Comparison of ENCODE assay signal across 10 cellular contexts in the genomic region with DNA sequence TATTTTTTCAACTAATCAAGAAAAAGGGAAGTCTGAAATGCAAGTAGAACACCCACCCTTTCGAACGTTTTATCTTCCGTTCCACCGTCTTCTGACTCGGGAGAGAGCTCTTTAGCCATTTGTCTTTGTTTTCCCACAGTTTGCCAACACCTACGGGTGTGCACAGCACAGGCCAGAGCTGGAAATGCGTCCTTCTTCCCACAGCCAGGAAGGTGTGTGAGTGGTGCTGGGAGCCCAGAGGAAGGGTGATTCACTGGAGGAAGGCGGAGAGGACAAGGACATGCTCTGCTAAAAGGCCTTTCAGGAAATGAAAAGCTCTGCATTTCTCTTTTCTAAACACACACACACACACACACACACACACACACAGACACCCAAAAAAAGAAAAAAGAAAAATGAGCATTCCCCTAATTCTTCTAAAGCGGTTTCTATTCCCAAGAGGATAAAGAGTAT. TPM values are rescaled to one million over a fixed set of nuclear protein-coding genes. Genes with fewer than 3 reads are reported as not detected.
DNase-seq lines count a peak whose midpoint lies in the region; ATAC-seq and TF ChIP-seq lines count a peak whose summit lies in the region.
"Had no signal": no experiment of that assay in that cellular context is flagged by ENCODE, and none has a peak within 500 bp of the region (broad histone marks: within the 10 kb centered on the region; RNA-seq: fewer than 3 reads in every experiment).

No MANE protein-coding gene starts in this region.

- no peak for TF ChIP-seq CTCF in A673 (conservative IDR thresholded peaks at IDR 0.05; ENCODE audit: low read depth, low read length)

- ATAC-seq in HG03135 (IDR thresholded peaks at IDR 0.05; ENCODE audit: unreplicated experiment) = no peak
- ATAC-seq in GM21390 (IDR thresholded peaks at IDR 0.05; ENCODE audit: unreplicated experiment) = no peak

- no peak overlapping the region for H3K4me3 ChIP-seq in A673 (ENCODE audit: low read depth, low read length, poor library complexity, severe bottlenecking)
- H3K4me3 ChIP-seq: SJSA1 had no signal

- POLR2A ChIA-PET in A673 (lab: Charles Lee; ENCODE audit: low non-redundant PET) = no interaction called here

- no peaks in the 10 kb centered on the region for H3K9me3 ChIP-seq in A673 (ENCODE audit: low read depth, low read length, poor library complexity, severe bottlenecking)
- H3K9me3 ChIP-seq: SJSA1 had no signal

- H3K27ac ChIP-seq in A673 (ENCODE audit: low read depth, low read length, poor library complexity, severe bottlenecking) (peak overlapping the region; percentile 56), epithelial cell of prostate (peak overlapping the region; percentile 96)
- H3K27ac ChIP-seq: SJSA1 had no signal

- CTCF ChIA-PET in A673 (lab: Charles Lee) = interaction anchor here (0.5 to 1.1 kb wide), 2 partner anchors 34 to 656 kb away, joined by 3 to 4 read pairs; no protein-coding TSS in a partner anchor

- no peak for DNase-seq in A673 (ENCODE audit: low spot score)
- DNase-seq in OCI-M1 (lab: John Stamatoyannopoulos, UW) = peak; percentile 5
- peak; percentile 53 for DNase-seq in epithelial cell of prostate (ENCODE audit: low read depth, low spot score)
- DNase-seq in mucosa of gallbladder (ENCODE audit: low spot score) = peak; percentile 61
- no peak for DNase-seq in T1000 (lab: John Stamatoyannopoulos, UW)
- DNase-seq in activated effector memory CD4-positive, alpha-beta T cell treated with Interleukin-2 at 50 U/mL for 16 hours = no peak
- DNase-seq: CD4-positive, alpha-beta T cell had no signal

- H3K36me3 ChIP-seq in A673 (ENCODE audit: insufficient read depth, low read length, poor library complexity, severe bottlenecking) = no peaks in the 10 kb centered on the region
- H3K36me3 ChIP-seq: SJSA1 had no signal

- intact Hi-C loops in A673 (cut with micrococcal nuclease; ENCODE audit: unreplicated experiment) = no loop called here

- H3K27me3 ChIP-seq in A673 (replicated peaks; ENCODE audit: insufficient read depth, low read depth, low read length, poor library complexity) = no peaks in the 10 kb centered on the region
- H3K27me3 ChIP-seq: SJSA1 had no signal

- peaks cover 28% of the 10 kb centered on the region for H3K4me1 ChIP-seq in A673 (ENCODE audit: insufficient read depth, low read length, poor library complexity, severe bottlenecking)
- H3K4me1 ChIP-seq: SJSA1 had no signal

- no TSS peak for BruUV-seq in A673 (replicated peaks; lab: Mats Ljungman, UMichigan)

RNA-seq across cellular contexts. Expression of a gene that starts 18.5 kb away (rescaled TPM):
- total RNA-seq in A673 (2021) = 6.1 and 7.3 TPM in 2 replicates
- total RNA-seq in mucosa of gallbladder = 65.6 TPM

RNA-seq across cellular contexts. Expression of a gene that starts 41.5 kb away (rescaled TPM):
- 22.5 and 25.0 TPM in 2 replicates for total RNA-seq in A673 (2021)
- 43.6 TPM for total RNA-seq in mucosa of gallbladder

RNA-seq across cellular contexts. Expression of a gene that starts 59.0 kb away (rescaled TPM):
- total RNA-seq in A673 (2021) (not detected in 2 replicates), mucosa of gallbladder (not detected)
- total RNA-seq: CD4-positive, alpha-beta T cell; SJSA1 had no signal

Comparison
In these comparisons a context has a peak if more than half of its experiments do, and no peak if none do; other contexts are left out.
1. DNase-seq: peak in OCI-M1 (single experiment), epithelial cell of prostate (single experiment) and mucosa of gallbladder (single experiment); none in A673 (single experiment), T1000 (single experiment) and activated effector memory CD4-positive, alpha-beta T cell treated with Interleukin-2 at 50 U/mL for 16 hours (single experiment).